9 cellular contexts compared by ENCODE assay signal in genomic region chr1:119327066-119327435, GRCh38. TPM values are rescaled to one million over a fixed set of nuclear protein-coding genes. Genes with fewer than 3 reads are reported as not detected.
DNase-seq lines count a peak whose midpoint lies in the region; ATAC-seq and TF ChIP-seq lines count a peak whose summit lies in the region.
"Had no signal": no experiment of that assay in that cellular context is flagged by ENCODE, and none has a peak within 500 bp of the region (broad histone marks: within the 10 kb centered on the region; RNA-seq: fewer than 3 reads in every experiment).

No MANE protein-coding gene starts in this region.

- TF ChIP-seq POLR2A in testis (IDR thresholded peaks at IDR 0.05) (no peak), GM18505 (IDR thresholded peaks at IDR 0.05; ENCODE audit: borderline replicate concordance, extremely low read depth, insufficient read depth, insufficient read length) (no peak)

- peaks cover 14% of the 10 kb centered on the region for H3K27me3 Mint-ChIP-seq in activated CD4-positive, alpha-beta T cell treated with anti-CD3 and anti-CD28 coated beads for 36 hours

- no peaks in the 10 kb centered on the region for H3K36me3 Mint-ChIP-seq in activated CD4-positive, alpha-beta T cell treated with anti-CD3 and anti-CD28 coated beads for 36 hours (ENCODE audit: low read depth)

- H3K27ac ChIP-seq in testis: no peak overlapping the region

- DNase-seq in activated CD4-positive, alpha-beta T cell treated with anti-CD3 and anti-CD28 coated beads for 36 hours: peak; percentile 14
- DNase-seq in activated CD4-positive, alpha-beta T cell treated with anti-CD3 and anti-CD28 coated beads for 1 hour: no peak
- DNase-seq in astrocyte of the cerebellum (ENCODE audit: low read depth): no peak
- DNase-seq in left lobe of liver (ENCODE audit: low spot score): peak; percentile 60
- no peak for DNase-seq in testis

- H3K4me3 Mint-ChIP-seq in activated CD4-positive, alpha-beta T cell treated with anti-CD3 and anti-CD28 coated beads for 36 hours: peak overlapping the region; percentile 56

- H3K4me1 ChIP-seq in testis: peaks cover 19% of the 10 kb centered on the region

- no peaks in the 10 kb centered on the region for H3K36me3 ChIP-seq in testis (ENCODE audit: low read depth, missing control alignments)

- 7 to 10% methylated on average over 7 to 18 of the region's 18 CpGs for WGBS in testis, 2 donors

- CTCF ChIA-PET in activated CD4-positive, alpha-beta T cell treated with anti-CD3 and anti-CD28 coated beads for 36 hours (lab: Charles Lee): interaction anchor here (0.8 to 1.0 kb wide), 2 partner anchors 16 to 45 kb away, joined by 3 read pairs; no protein-coding TSS in a partner anchor

- in situ Hi-C loops in astrocyte of the cerebellum (cut with HindIII; ENCODE audit: low sequenced_read_pairs): no loop called here

- no peak for TF ChIP-seq CTCF in astrocyte of the cerebellum (IDR thresholded peaks at IDR 0.05; ENCODE audit: low read depth, low read length, missing control alignments)
- no peak for TF ChIP-seq CTCF in testis (IDR thresholded peaks at IDR 0.05)

- H3K27me3 ChIP-seq in testis: no peaks in the 10 kb centered on the region

- H3K9me3 Mint-ChIP-seq in activated CD4-positive, alpha-beta T cell treated with anti-CD3 and anti-CD28 coated beads for 36 hours (ENCODE audit: low read depth): no peaks in the 10 kb centered on the region

- POLR2A ChIA-PET in activated CD4-positive, alpha-beta T cell treated with anti-CD3 and anti-CD28 coated beads for 36 hours (lab: Charles Lee): no interaction called here

- peaks cover 8% of the 10 kb centered on the region for H3K4me1 Mint-ChIP-seq in activated CD4-positive, alpha-beta T cell treated with anti-CD3 and anti-CD28 coated beads for 36 hours

- no peaks in the 10 kb centered on the region for H3K9me3 ChIP-seq in testis

- H3K27ac Mint-ChIP-seq in activated CD4-positive, alpha-beta T cell treated with anti-CD3 and anti-CD28 coated beads for 36 hours: no peak overlapping the region

- ATAC-seq in activated CD4-positive, alpha-beta T cell treated with anti-CD3 and anti-CD28 coated beads for 36 hours: no peak
- ATAC-seq in left lobe of liver: peak; percentile 55
- no peak for ATAC-seq in GM21723 (IDR thresholded peaks at IDR 0.05; ENCODE audit: unreplicated experiment)
- no peak for ATAC-seq in GM19455 (IDR thresholded peaks at IDR 0.05; ENCODE audit: unreplicated experiment)
- no peak for ATAC-seq in GM18505 (IDR thresholded peaks at IDR 0.05; ENCODE audit: unreplicated experiment)

- peak overlapping the region; percentile 28 for H3K4me3 ChIP-seq in astrocyte of the cerebellum (ENCODE audit: low read depth, low read length)
- peak overlapping the region; percentile 34 to 57 for H3K4me3 ChIP-seq in testis

- intact Hi-C loops in activated CD4-positive, alpha-beta T cell treated with anti-CD3 and anti-CD28 coated beads for 36 hours (cut with DNase I, micrococcal nuclease): no loop called here
- intact Hi-C loops in testis (cut with DNase I; ENCODE audit: low total_unique reads): no loop called here

RNA-seq across cellular contexts. Expression of gene HAO2, which starts 41.5 kb away (rescaled TPM):
- not detected for total RNA-seq in activated CD4-positive, alpha-beta T cell treated with anti-CD3 and anti-CD28 coated beads for 36 hours
- 206 TPM for total RNA-seq in left lobe of liver
- not detected for total RNA-seq in testis
- polyA plus RNA-seq in testis (ENCODE audit: insufficient read depth, low read depth, low replicate concordance): not detected
- polyA plus RNA-seq: BJ had no signal

Comparison
In these comparisons a context has a peak if more than half of its experiments do, and no peak if none do; other contexts are left out.
1. DNase-seq: peak in activated CD4-positive, alpha-beta T cell treated with anti-CD3 and anti-CD28 coated beads for 36 hours (single experiment) and left lobe of liver (single experiment); none in activated CD4-positive, alpha-beta T cell treated with anti-CD3 and anti-CD28 coated beads for 1 hour (single experiment), astrocyte of the cerebellum (single experiment) and testis (single experiment).
2. RNA of gene HAO2, which starts 41.5 kb away (total RNA-seq): 206 TPM in left lobe of liver (single experiment); not detected in activated CD4-positive, alpha-beta T cell treated with anti-CD3 and anti-CD28 coated beads for 36 hours and not detected in testis; every median in the first group is over 100 times any median in the second.